Comparison of ENCODE assay signal across 21 cellular contexts in the genomic region with DNA sequence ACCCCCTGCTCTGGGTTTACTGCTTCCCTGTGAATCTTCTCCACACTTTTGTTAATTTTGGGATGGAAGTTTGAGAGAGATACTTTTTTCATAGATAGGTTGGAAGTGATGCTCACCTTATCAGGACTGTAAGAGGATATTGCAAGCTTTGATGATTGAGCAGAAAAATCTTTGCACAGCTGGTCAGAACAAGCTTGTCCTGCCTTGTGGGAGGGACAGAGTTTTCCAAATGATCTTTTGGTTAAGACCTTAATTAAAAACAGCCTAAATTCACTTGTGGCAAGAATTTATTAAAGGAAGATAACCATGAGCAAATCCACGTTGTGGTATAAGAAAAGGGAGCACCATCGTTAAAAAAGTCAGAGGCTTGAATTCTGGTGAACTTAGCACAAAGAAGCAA.
"Had no signal": no experiment of that assay in that cellular context is flagged by ENCODE, and none has a peak within 500 bp of the region (broad histone marks: within the 10 kb centered on the region; RNA-seq: fewer than 3 reads in every experiment).

No MANE protein-coding gene starts in this region.

- H3K4me1 ChIP-seq: colonic mucosa, gastroesophageal sphincter, pancreas, testis, upper lobe of right lung had no signal

- H3K9me3 ChIP-seq: colonic mucosa, gastroesophageal sphincter, heart right ventricle, left ventricle myocardium inferior, pancreas, testis, upper lobe of right lung had no signal

- H3K4me2 ChIP-seq: smooth muscle cell had no signal

- H3K27me3 Mint-ChIP-seq: activated CD4-positive, alpha-beta memory T cell treated with anti-CD3 and anti-CD28 coated beads, Interleukin-2, amount 10 ng/mL, durations not matched to agents 7 days and 5 days; activated T-helper 17 cell treated with anti-CD3 and anti-CD28 coated beads, Interleukin-2, amount 50 U/mL, for 72 hours; brain had no signal

- H3K4me3 ChIP-seq: colonic mucosa, gastroesophageal sphincter, heart right ventricle, left ventricle myocardium inferior, pancreas, smooth muscle cell, testis, upper lobe of right lung had no signal

- H3K27ac ChIP-seq: colonic mucosa, gastroesophageal sphincter, heart right ventricle, left ventricle myocardium inferior, pancreas, testis, upper lobe of right lung had no signal

- DNase-seq: activated CD4-positive, alpha-beta memory T cell treated with anti-CD3 and anti-CD28 coated beads, Interleukin-2, amount 10 ng/mL, durations not matched to agents 7 days and 5 days; activated CD4-positive, alpha-beta T cell treated with anti-CD3 and anti-CD28 coated beads for 48 hours; activated CD4-positive, CD25-positive, alpha-beta regulatory T cell; activated naive CD4-positive, alpha-beta T cell treated with Interleukin-2 at 50 U/mL for 16 hours; activated T-cell treated with anti-CD3 and anti-CD28 coated beads, Interleukin-2, amount 50 U/mL, for 1 hour; anterior cingulate cortex; central memory CD4-positive, alpha-beta T cell; colonic mucosa; heart right ventricle; left ventricle myocardium inferior; mammary epithelial cell; pancreas; stimulated activated CD4-positive, alpha-beta T cell treated with anti-CD3 and anti-CD28 coated beads, Interleukin-4, amount 100 ng/mL, for 1 hour; testis; upper lobe of right lung had no signal

- H3K36me3 ChIP-seq: colonic mucosa, left ventricle myocardium inferior, pancreas, upper lobe of right lung had no signal

- H3K27me3 ChIP-seq: colonic mucosa, gastroesophageal sphincter, heart right ventricle, pancreas, testis, upper lobe of right lung had no signal

- H3K27ac Mint-ChIP-seq: activated CD4-positive, alpha-beta memory T cell treated with anti-CD3 and anti-CD28 coated beads, Interleukin-2, amount 10 ng/mL, durations not matched to agents 7 days and 5 days; activated T-helper 17 cell treated with anti-CD3 and anti-CD28 coated beads, Interleukin-2, amount 50 U/mL, for 72 hours had no signal

- H3K9me3 Mint-ChIP-seq: activated T-helper 17 cell treated with anti-CD3 and anti-CD28 coated beads, Interleukin-2, amount 50 U/mL, for 72 hours; stimulated activated effector memory CD8-positive, alpha-beta T cell treated with anti-CD3 and anti-CD28 coated beads, Interleukin-12 subunit alpha, Interleukin-12 subunit beta, amount 100 ng/mL, for 72 hours had no signal

- ATAC-seq: activated T-helper 17 cell treated with anti-CD3 and anti-CD28 coated beads, Interleukin-2, amount 50 U/mL, for 72 hours; gastroesophageal sphincter; heart right ventricle; pancreas; sciatic nerve; stimulated activated effector memory CD8-positive, alpha-beta T cell treated with anti-CD3 and anti-CD28 coated beads, Interleukin-12 subunit alpha, Interleukin-12 subunit beta, amount 100 ng/mL, for 72 hours; upper lobe of right lung had no signal

- H3K4me3 Mint-ChIP-seq: activated CD4-positive, alpha-beta memory T cell treated with anti-CD3 and anti-CD28 coated beads, Interleukin-2, amount 10 ng/mL, durations not matched to agents 7 days and 5 days; activated T-helper 17 cell treated with anti-CD3 and anti-CD28 coated beads, Interleukin-2, amount 50 U/mL, for 72 hours; brain; stimulated activated effector memory CD8-positive, alpha-beta T cell treated with anti-CD3 and anti-CD28 coated beads, Interleukin-12 subunit alpha, Interleukin-12 subunit beta, amount 100 ng/mL, for 72 hours had no signal
